34 cellular contexts compared by ENCODE assay signal in the genomic region with DNA sequence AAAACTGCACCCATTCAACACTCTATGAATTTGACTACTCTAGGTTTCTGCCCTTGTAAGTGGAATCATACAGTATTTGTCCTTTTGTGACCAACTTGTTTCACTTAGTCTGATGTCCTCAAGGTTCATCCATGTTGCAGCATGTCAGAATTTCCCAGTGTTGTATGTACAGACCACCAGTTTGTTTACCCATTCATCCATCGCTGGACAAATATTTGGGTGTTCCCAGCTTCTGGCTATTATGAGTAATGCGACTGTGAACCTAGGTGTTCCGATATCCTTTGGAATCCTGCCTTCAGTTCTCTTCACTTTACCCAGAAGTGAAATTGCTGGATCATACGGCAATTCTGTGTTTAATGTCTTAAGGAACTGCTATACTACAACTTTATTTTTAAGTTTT.
"Had no signal": no experiment of that assay in that cellular context is flagged by ENCODE, and none has a peak within 500 bp of the region (broad histone marks: within the 10 kb centered on the region; RNA-seq: fewer than 3 reads in every experiment).

No MANE protein-coding gene starts in this region.

- H2AFZ ChIP-seq: PC-9 had no signal

- H3K27me3 ChIP-seq: ascending aorta, SJSA1 had no signal

- H3K4me3 Mint-ChIP-seq: activated CD4-positive, alpha-beta T cell treated with anti-CD3 and anti-CD28 coated beads for 36 hours; activated CD4-positive, alpha-beta T cell treated with anti-CD3 and anti-CD28 coated beads, Interleukin-2, amount 10 ng/mL, durations not matched to agents 7 days and 5 days; activated CD8-positive, alpha-beta T cell treated with anti-CD3 and anti-CD28 coated beads, Interleukin-2, amount 10 ng/mL, durations not matched to agents 7 days and 5 days; activated naive CD4-positive, alpha-beta T cell treated with anti-CD3 and anti-CD28 coated beads, Interleukin-2, amount 50 U/mL, for 24 hours; activated naive CD8-positive, alpha-beta T cell treated with anti-CD3 and anti-CD28 coated beads, Interleukin-2, amount 10 ng/mL, durations not matched to agents 7 days and 5 days; activated T-cell treated with anti-CD3 and anti-CD28 coated beads, Interleukin-2, amount 50 U/mL, for 24 hours; T-helper 1 cell treated with Interleukin-12 subunit alpha and Interleukin-12 subunit beta and Interleukin-4 antibody, amounts not matched to agents 30 μg/mL and 1 μg/mL, for 36 hours; T-helper 2 cell treated with Interferon-gamma antibody and Interleukin-4, amounts not matched to agents 5 μg/mL and 100 μg/mL, for 36 hours; WTC11 had no signal

- H3K4me1 ChIP-seq: ascending aorta, SJSA1 had no signal

- DNase-seq: activated CD4-positive, alpha-beta T cell treated with anti-CD3 and anti-CD28 coated beads for 36 hours; activated CD4-positive, alpha-beta T cell treated with anti-CD3 and anti-CD28 coated beads, Interleukin-2, amount 10 ng/mL, durations not matched to agents 7 days and 5 days; activated CD4-positive, alpha-beta T cell treated with anti-CD3 and anti-CD28 coated beads, Interleukin-2, amount 50 U/mL, for 48 hours; activated CD8-positive, alpha-beta T cell treated with anti-CD3 and anti-CD28 coated beads, Interleukin-2, amount 10 ng/mL, durations not matched to agents 7 days and 5 days; activated gamma-delta T cell; activated naive CD4-positive, alpha-beta T cell treated with Interleukin-2 at 50 U/mL for 16 hours; activated naive CD8-positive, alpha-beta T cell treated with anti-CD3 and anti-CD28 coated beads, Interleukin-2, amount 10 ng/mL, durations not matched to agents 7 days and 5 days; activated T-cell treated with anti-CD3 and anti-CD28 coated beads, Interleukin-2, amount 50 U/mL, for 24 hours; amygdala; caudate nucleus; NCI-H1048; NCI-H1105 treated with DMSO at 0.1 percent for 48 hours; NCI-H1436; NCI-H1694; NCI-H1930; NCI-H2081 treated with DMSO at 0.1 percent for 48 hours; NCI-H510A; NCI-H526; NCI-H748 treated with DMSO at 0.1 percent for 48 hours; NK-92 treated with Interleukin-12 subunit alpha and Interleukin-12 subunit beta, amount 100 ng/mL, for 24 hours; PC-9; SHP77; SK-N-SH had no signal

- H3K4me3 ChIP-seq: ascending aorta, K562, PC-9, SJSA1 had no signal

- H3K9me3 ChIP-seq: ascending aorta, SJSA1, SK-N-SH had no signal

- H3K4me2 ChIP-seq: PC-9, SK-N-SH had no signal

- FAIRE-seq: K562, RCC 7860, TTC549 had no signal

- H3K27ac Mint-ChIP-seq: activated CD4-positive, alpha-beta T cell treated with anti-CD3 and anti-CD28 coated beads for 36 hours; activated CD4-positive, alpha-beta T cell treated with anti-CD3 and anti-CD28 coated beads, Interleukin-2, amount 10 ng/mL, durations not matched to agents 7 days and 5 days; activated CD8-positive, alpha-beta T cell treated with anti-CD3 and anti-CD28 coated beads, Interleukin-2, amount 10 ng/mL, durations not matched to agents 7 days and 5 days; activated naive CD4-positive, alpha-beta T cell treated with anti-CD3 and anti-CD28 coated beads, Interleukin-2, amount 50 U/mL, for 24 hours; activated naive CD8-positive, alpha-beta T cell treated with anti-CD3 and anti-CD28 coated beads, Interleukin-2, amount 10 ng/mL, durations not matched to agents 7 days and 5 days; activated T-helper 2 cell treated with anti-CD3 and anti-CD28 coated beads, Interferon-gamma antibody, Interleukin-2, Interleukin-4, amounts not matched to agents 10 μg/mL and 5 μg/mL and 100 μg/mL, durations not matched to agents 14 hours and 24 hours and 36 hours; T-helper 1 cell treated with Interleukin-12 subunit alpha and Interleukin-12 subunit beta and Interleukin-4 antibody, amounts not matched to agents 30 μg/mL and 1 μg/mL, for 36 hours; T-helper 2 cell treated with Interferon-gamma antibody and Interleukin-4, amounts not matched to agents 5 μg/mL and 100 μg/mL, for 36 hours; WTC11 had no signal

- H3K4me1 Mint-ChIP-seq: activated CD4-positive, alpha-beta T cell treated with anti-CD3 and anti-CD28 coated beads for 36 hours; activated CD4-positive, alpha-beta T cell treated with anti-CD3 and anti-CD28 coated beads, Interleukin-2, amount 10 ng/mL, durations not matched to agents 7 days and 5 days; activated naive CD4-positive, alpha-beta T cell treated with anti-CD3 and anti-CD28 coated beads, Interleukin-2, amount 50 U/mL, for 24 hours; activated naive CD8-positive, alpha-beta T cell treated with anti-CD3 and anti-CD28 coated beads, Interleukin-2, amount 10 ng/mL, durations not matched to agents 7 days and 5 days had no signal

- H3K27me3 Mint-ChIP-seq: activated CD4-positive, alpha-beta T cell treated with anti-CD3 and anti-CD28 coated beads for 36 hours; activated CD4-positive, alpha-beta T cell treated with anti-CD3 and anti-CD28 coated beads, Interleukin-2, amount 10 ng/mL, durations not matched to agents 7 days and 5 days; activated naive CD4-positive, alpha-beta T cell treated with anti-CD3 and anti-CD28 coated beads, Interleukin-2, amount 50 U/mL, for 24 hours; activated naive CD8-positive, alpha-beta T cell treated with anti-CD3 and anti-CD28 coated beads, Interleukin-2, amount 10 ng/mL, durations not matched to agents 7 days and 5 days; activated T-cell treated with anti-CD3 and anti-CD28 coated beads, Interleukin-2, amount 50 U/mL, for 24 hours had no signal

- H3K27ac ChIP-seq: ascending aorta, PC-9, SJSA1 had no signal

- H3K9me3 Mint-ChIP-seq: activated CD4-positive, alpha-beta T cell treated with anti-CD3 and anti-CD28 coated beads, Interleukin-2, amount 10 ng/mL, durations not matched to agents 7 days and 5 days; activated naive CD4-positive, alpha-beta T cell treated with anti-CD3 and anti-CD28 coated beads, Interleukin-2, amount 50 U/mL, for 24 hours; activated naive CD8-positive, alpha-beta T cell treated with anti-CD3 and anti-CD28 coated beads, Interleukin-2, amount 10 ng/mL, durations not matched to agents 7 days and 5 days; activated T-cell treated with anti-CD3 and anti-CD28 coated beads, Interleukin-2, amount 50 U/mL, for 24 hours; activated T-helper 2 cell treated with anti-CD3 and anti-CD28 coated beads, Interferon-gamma antibody, Interleukin-2, Interleukin-4, amounts not matched to agents 10 μg/mL and 5 μg/mL and 100 μg/mL, durations not matched to agents 14 hours and 24 hours and 36 hours; T-helper 1 cell treated with Interleukin-12 subunit alpha and Interleukin-12 subunit beta and Interleukin-4 antibody, amounts not matched to agents 30 μg/mL and 1 μg/mL, for 36 hours; T-helper 2 cell treated with Interferon-gamma antibody and Interleukin-4, amounts not matched to agents 5 μg/mL and 100 μg/mL, for 36 hours; WTC11 had no signal

- ATAC-seq: activated CD4-positive, alpha-beta T cell treated with anti-CD3 and anti-CD28 coated beads for 36 hours; activated CD4-positive, CD25-positive, alpha-beta regulatory T cell treated with anti-CD3 and anti-CD28 coated beads, Interleukin-2, amount 50 U/mL, for 24 hours; activated CD8-positive, alpha-beta T cell treated with anti-CD3 and anti-CD28 coated beads, Interleukin-2, amount 10 ng/mL, durations not matched to agents 7 days and 5 days; K562; WTC11 had no signal

- H3K9ac ChIP-seq: SK-N-SH had no signal
